7 cellular contexts compared by ENCODE assay signal in the genomic region with DNA sequence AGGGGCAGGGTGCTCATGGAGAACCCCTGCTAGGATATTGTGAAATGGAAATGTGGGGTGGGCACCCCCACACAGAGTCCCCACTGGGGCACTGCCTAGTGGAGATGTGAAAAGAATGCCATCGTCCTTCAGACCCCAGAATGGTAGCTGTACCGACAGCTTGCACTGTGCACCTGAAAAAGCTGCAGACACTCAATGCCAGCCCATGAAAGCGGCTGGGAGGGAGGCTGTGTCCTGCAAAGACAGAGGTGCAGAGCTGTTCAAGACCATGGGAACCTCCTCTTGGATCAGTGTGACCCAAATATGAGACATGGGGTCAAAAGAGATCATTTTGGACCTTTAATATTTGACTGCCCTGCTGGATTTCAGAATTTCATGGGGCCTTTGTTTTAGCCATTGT.
DNase-seq lines count a peak whose midpoint lies in the region; ATAC-seq and TF ChIP-seq lines count a peak whose summit lies in the region.
"Not testable (repeated sequence)": the region's sequence is repeated elsewhere in the genome, so short reads cannot be mapped to it uniquely, and the experiment has no call there.

No MANE protein-coding gene starts in this region.

- not testable (repeated sequence) for H3K27me3 Mint-ChIP-seq in activated CD4-positive, alpha-beta T cell treated with anti-CD3 and anti-CD28 coated beads, Interleukin-2, amount 10 ng/mL, durations not matched to agents 24 days and 14 days; osteocyte (ENCODE audit: unreplicated experiment)

- TF ChIP-seq EP300 in sigmoid colon (IDR thresholded peaks at IDR 0.05), result not testable (repeated sequence)

- H3K27me3 ChIP-seq in sigmoid colon, upper lobe of right lung: not testable (repeated sequence)

- not testable (repeated sequence) for TF ChIP-seq POLR2A in lower leg skin (IDR thresholded peaks at IDR 0.05); sigmoid colon (IDR thresholded peaks at IDR 0.05)

- not testable (repeated sequence) for H3K36me3 ChIP-seq in sigmoid colon, upper lobe of right lung

- not testable (repeated sequence) for TF ChIP-seq CTCF in lower leg skin (IDR thresholded peaks at IDR 0.05); osteocyte (IDR thresholded peaks at IDR 0.05); sigmoid colon (IDR thresholded peaks at IDR 0.05); upper lobe of right lung (IDR thresholded peaks at IDR 0.05)

- H3K9me3 ChIP-seq in sigmoid colon, upper lobe of right lung: not testable (repeated sequence)

- intact Hi-C loops in activated CD4-positive, alpha-beta T cell treated with anti-CD3 and anti-CD28 coated beads, Interleukin-2, amount 10 ng/mL, durations not matched to agents 24 days and 14 days (cut with micrococcal nuclease); left ventricle myocardium superior (cut with micrococcal nuclease); lower leg skin (cut with DNase I; ENCODE audit: low total_unique reads); sigmoid colon (cut with DNase I); upper lobe of right lung (cut with DNase I): not testable (repeated sequence)

- peak; percentile 34 for DNase-seq in activated CD4-positive, alpha-beta T cell treated with anti-CD3 and anti-CD28 coated beads, Interleukin-2, amount 10 ng/mL, durations not matched to agents 24 days and 14 days
- peak; percentile 29 for DNase-seq in activated CD8-positive, alpha-beta memory T cell treated with anti-CD3 and anti-CD28 coated beads, Interleukin-2, amount 50 U/mL, for 48 hours
- DNase-seq in left ventricle myocardium superior, result peak; percentile 3
- peak; percentile 11 to 49 for DNase-seq in lower leg skin (ENCODE audit: low spot score in 2 of 2)
- peak; percentile 71 for DNase-seq in osteocyte (ENCODE audit: extremely low spot score, unreplicated experiment)
- DNase-seq in sigmoid colon, result peak; percentile 44
- DNase-seq in upper lobe of right lung, result peak; percentile 18

- H3K4me1 ChIP-seq in sigmoid colon, upper lobe of right lung: not testable (repeated sequence)

- H3K9me3 Mint-ChIP-seq in activated CD4-positive, alpha-beta T cell treated with anti-CD3 and anti-CD28 coated beads, Interleukin-2, amount 10 ng/mL, durations not matched to agents 24 days and 14 days; osteocyte (ENCODE audit: unreplicated experiment): not testable (repeated sequence)

- not testable (repeated sequence) for H3K4me1 Mint-ChIP-seq in activated CD4-positive, alpha-beta T cell treated with anti-CD3 and anti-CD28 coated beads, Interleukin-2, amount 10 ng/mL, durations not matched to agents 24 days and 14 days; osteocyte (ENCODE audit: unreplicated experiment)

- not testable (repeated sequence) for H3K4me3 ChIP-seq in lower leg skin (ENCODE audit: low read depth, poor library complexity, severe bottlenecking); sigmoid colon; upper lobe of right lung

- not testable (repeated sequence) for H3K4me3 Mint-ChIP-seq in activated CD4-positive, alpha-beta T cell treated with anti-CD3 and anti-CD28 coated beads, Interleukin-2, amount 10 ng/mL, durations not matched to agents 24 days and 14 days; osteocyte (ENCODE audit: unreplicated experiment)

- H3K27ac Mint-ChIP-seq in activated CD4-positive, alpha-beta T cell treated with anti-CD3 and anti-CD28 coated beads, Interleukin-2, amount 10 ng/mL, durations not matched to agents 24 days and 14 days; osteocyte (ENCODE audit: unreplicated experiment): not testable (repeated sequence)

- H3K36me3 Mint-ChIP-seq in activated CD4-positive, alpha-beta T cell treated with anti-CD3 and anti-CD28 coated beads, Interleukin-2, amount 10 ng/mL, durations not matched to agents 24 days and 14 days (ENCODE audit: low read depth); osteocyte (ENCODE audit: unreplicated experiment): not testable (repeated sequence)

- ATAC-seq in left ventricle myocardium superior, upper lobe of right lung: not testable (repeated sequence)

- 74 to 100% methylated on average over 1 to 3 of the region's 3 CpGs for WGBS in lower leg skin, 2 donors
- WGBS in sigmoid colon, 2 donors, result 91 to 92% methylated on average over 3 of the region's 3 CpGs

- H3K27ac ChIP-seq in sigmoid colon, upper lobe of right lung: not testable (repeated sequence)

Comparison
In these comparisons a context has a peak if more than half of its experiments do, and no peak if none do; other contexts are left out.
1. DNase-seq: peak in every context shown above with its lines; median percentile 71 in osteocyte; 44 in sigmoid colon; 34 in activated CD4-positive, alpha-beta T cell treated with anti-CD3 and anti-CD28 coated beads, Interleukin-2, amount 10 ng/mL, durations not matched to agents 24 days and 14 days; 30 in lower leg skin; 29 in activated CD8-positive, alpha-beta memory T cell treated with anti-CD3 and anti-CD28 coated beads, Interleukin-2, amount 50 U/mL, for 48 hours; 18 in upper lobe of right lung; 3 in left ventricle myocardium superior.